ENCODE assay signal across 17 cellular contexts in the genomic region with DNA sequence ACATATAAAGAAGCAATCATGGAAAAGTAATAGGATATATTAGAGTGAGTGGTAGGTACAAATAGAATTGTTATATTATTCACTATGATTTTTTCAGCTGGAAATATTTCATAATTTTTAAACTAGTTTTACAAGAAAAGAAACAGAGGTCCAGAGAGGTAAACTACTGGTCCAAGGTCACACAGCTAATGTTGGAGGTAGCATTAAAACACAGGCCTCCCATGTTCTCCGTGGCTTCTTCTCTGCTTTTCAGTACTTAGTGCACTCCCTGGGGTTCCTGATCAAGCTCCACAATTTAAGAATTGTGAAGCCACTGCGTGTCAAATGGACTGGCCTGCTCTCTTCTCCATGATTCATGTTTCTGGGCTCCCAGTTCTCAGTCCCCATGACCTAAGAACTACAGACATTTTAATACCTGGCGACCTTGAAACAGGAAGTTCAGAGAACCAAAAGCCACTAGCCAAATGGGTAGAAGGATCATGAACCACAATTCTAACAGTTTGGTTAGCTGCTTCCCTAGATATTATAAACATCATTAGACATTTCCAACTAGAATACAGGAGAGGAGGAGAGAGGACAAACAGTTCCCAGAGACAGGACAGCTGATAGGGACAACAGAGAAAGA.
"Had no signal": no experiment of that assay in that cellular context is flagged by ENCODE, and none has a peak within 500 bp of the region (broad histone marks: within the 10 kb centered on the region; RNA-seq: fewer than 3 reads in every experiment).

No MANE protein-coding gene starts in this region.

- H3K4me3 ChIP-seq: body of pancreas, gastrocnemius medialis, heart right ventricle, left lung, stomach, thoracic aorta had no signal

- H3K4me3 Mint-ChIP-seq: activated CD8-positive, alpha-beta memory T cell treated with anti-CD3 and anti-CD28 coated beads, Interleukin-2, amount 10 ng/mL, durations not matched to agents 7 days and 5 days; activated T-cell treated with anti-CD3 and anti-CD28 coated beads, Interleukin-2, amount 50 U/mL, for 4 hours; memory B cell had no signal

- H3K27ac ChIP-seq: body of pancreas, gastrocnemius medialis, heart right ventricle, left lung, stomach, thoracic aorta had no signal

- H3K9me3 Mint-ChIP-seq: activated T-cell treated with anti-CD3 and anti-CD28 coated beads, Interleukin-2, amount 50 U/mL, for 4 hours; memory B cell had no signal

- H3K27me3 ChIP-seq: body of pancreas, gastrocnemius medialis, heart right ventricle, left lung, stomach had no signal

- FAIRE-seq: urothelium cell line had no signal

- H3K27ac Mint-ChIP-seq: activated CD8-positive, alpha-beta memory T cell treated with anti-CD3 and anti-CD28 coated beads, Interleukin-2, amount 10 ng/mL, durations not matched to agents 7 days and 5 days; memory B cell had no signal

- DNase-seq: activated CD4-positive, alpha-beta T cell treated with anti-CD3 and anti-CD28 coated beads, Interleukin-2, amount 50 U/mL, for 48 hours; activated CD8-positive, alpha-beta memory T cell treated with anti-CD3 and anti-CD28 coated beads, Interleukin-2, amount 10 ng/mL, durations not matched to agents 7 days and 5 days; activated T-cell treated with anti-CD3 and anti-CD28 coated beads, Interleukin-2, amount 50 U/mL, for 4 hours; body of pancreas; central memory CD4-positive, alpha-beta T cell; cortex of kidney; effector CD8-positive, alpha-beta T cell; gastrocnemius medialis; heart right ventricle; islet precursor cell; left lung; stimulated activated CD4-positive, alpha-beta T cell treated with anti-CD3 and anti-CD28 coated beads, Interleukin-4, amount 100 ng/mL, for 1 hour; stimulated activated CD8-positive, alpha-beta memory T cell treated with anti-CD3 and anti-CD28 coated beads, Interleukin-4, amount 100 ng/mL, for 48 hours; stomach had no signal

- H3K9me3 ChIP-seq: body of pancreas, gastrocnemius medialis, heart right ventricle, left lung, stomach, thoracic aorta had no signal

- H3K4me1 ChIP-seq: gastrocnemius medialis had no signal

- H3K36me3 ChIP-seq: gastrocnemius medialis, heart right ventricle, left lung, stomach, thoracic aorta had no signal

- ATAC-seq: activated CD8-positive, alpha-beta memory T cell treated with anti-CD3 and anti-CD28 coated beads, Interleukin-2, amount 10 ng/mL, durations not matched to agents 7 days and 5 days; activated T-cell treated with anti-CD3 and anti-CD28 coated beads, Interleukin-2, amount 50 U/mL, for 4 hours; body of pancreas; gastrocnemius medialis; heart right ventricle; left lung had no signal
